ENCODE assay signal across 21 cellular contexts in genomic region chr11:124823512-124824376, GRCh38. TPM values are rescaled to one million over a fixed set of nuclear protein-coding genes. Genes with fewer than 3 reads are reported as not detected.
DNase-seq lines count a peak whose midpoint lies in the region; ATAC-seq and TF ChIP-seq lines count a peak whose summit lies in the region.
"Had no signal": no experiment of that assay in that cellular context is flagged by ENCODE, and none has a peak within 500 bp of the region (broad histone marks: within the 10 kb centered on the region; RNA-seq: fewer than 3 reads in every experiment).

No MANE protein-coding gene starts in this region.

- no peak overlapping the region for H2AK5ac ChIP-seq in trophoblast cell (ENCODE audit: low read length)

- no peaks in the 10 kb centered on the region for H3K9me3 Mint-ChIP-seq in activated CD4-positive, alpha-beta memory T cell treated with anti-CD3 and anti-CD28 coated beads for 36 hours

- no peak overlapping the region for H4K8ac ChIP-seq in trophoblast cell (ENCODE audit: low read depth, low read length)

- POLR2A ChIA-PET in activated CD4-positive, alpha-beta memory T cell treated with anti-CD3 and anti-CD28 coated beads for 36 hours (lab: Charles Lee) = no interaction called here

- CTCF ChIA-PET in activated CD4-positive, alpha-beta memory T cell treated with anti-CD3 and anti-CD28 coated beads for 36 hours (lab: Charles Lee) = no interaction called here

- H4K12ac ChIP-seq in trophoblast cell (ENCODE audit: low read depth, low read length) = no peak overlapping the region

- no peak overlapping the region for H3K4me3 ChIP-seq in hepatocyte
- H3K4me3 ChIP-seq in trophoblast cell (ENCODE audit: low read depth, low read length) = no peak overlapping the region
- H3K4me3 ChIP-seq in body of pancreas = no peak overlapping the region
- no peak overlapping the region for H3K4me3 ChIP-seq in H7 (ENCODE audit: insufficient read depth, low read depth, low read length)
- H3K4me3 ChIP-seq in brain microvascular endothelial cell (ENCODE audit: low read depth, low read length) = no peak overlapping the region
- H3K4me3 ChIP-seq: PC-9, SJCRH30 had no signal

- no peaks in the 10 kb centered on the region for H3K4me1 Mint-ChIP-seq in activated CD4-positive, alpha-beta memory T cell treated with anti-CD3 and anti-CD28 coated beads for 36 hours (ENCODE audit: low read depth)
- H3K4me1 Mint-ChIP-seq: CD14-positive monocyte had no signal

- H3K14ac ChIP-seq in trophoblast cell (ENCODE audit: low read length) = no peak overlapping the region

- intact Hi-C loops in body of pancreas (cut with DNase I) = no loop called here
- intact Hi-C loops in activated CD4-positive, alpha-beta memory T cell treated with anti-CD3 and anti-CD28 coated beads for 36 hours (cut with micrococcal nuclease) = no loop called here

- no peak overlapping the region for H3K27ac Mint-ChIP-seq in activated CD4-positive, alpha-beta memory T cell treated with anti-CD3 and anti-CD28 coated beads for 36 hours
- H3K27ac Mint-ChIP-seq: CD14-positive monocyte had no signal

- H2BK12ac ChIP-seq in trophoblast cell (ENCODE audit: low read length) = no peak overlapping the region

- H3K4me2 ChIP-seq in hepatocyte (peak overlapping the region; percentile 3), trophoblast cell (ENCODE audit: low read length) (no peak overlapping the region)
- H3K4me2 ChIP-seq: KMS-11, PC-9 had no signal

- H3K23ac ChIP-seq in trophoblast cell (ENCODE audit: low read length) = no peak overlapping the region

- H3K27me3 Mint-ChIP-seq in activated CD4-positive, alpha-beta memory T cell treated with anti-CD3 and anti-CD28 coated beads for 36 hours = peaks cover 21% of the 10 kb centered on the region

- no peak overlapping the region for H3K9ac ChIP-seq in trophoblast cell (ENCODE audit: low read length)
- H3K9ac ChIP-seq: KMS-11 had no signal

- H3K27ac ChIP-seq in hepatocyte (peak overlapping the region; percentile 85), trophoblast cell (ENCODE audit: low read depth, low read length) (no peak overlapping the region), body of pancreas (no peak overlapping the region), brain microvascular endothelial cell (no peak overlapping the region)
- H3K27ac ChIP-seq: KMS-11, PC-9, SJCRH30 had no signal

- no peak overlapping the region for H2AFZ ChIP-seq in hepatocyte
- no peak overlapping the region for H2AFZ ChIP-seq in trophoblast cell (ENCODE audit: insufficient read depth, low read length, poor library complexity)
- H2AFZ ChIP-seq: PC-9 had no signal

- H3K79me2 ChIP-seq in hepatocyte (no peaks in the 10 kb centered on the region), trophoblast cell (ENCODE audit: control insufficient read depth, insufficient read depth, low read length, poor library complexity) (no peaks in the 10 kb centered on the region)

- no peak for TF ChIP-seq POLR2A in body of pancreas (IDR thresholded peaks at IDR 0.05)

- peak; percentile 49 for DNase-seq in Caki2 (ENCODE audit: low read depth)
- DNase-seq in HT-29 (ENCODE audit: low spot score) = peak; percentile 54
- DNase-seq in hepatocyte (ENCODE audit: low spot score) = no peak
- peak; percentile 44 to 63 for DNase-seq in trophoblast cell
- DNase-seq in body of pancreas = no peak
- no peak for DNase-seq in H7
- DNase-seq in activated CD4-positive, alpha-beta memory T cell treated with anti-CD3 and anti-CD28 coated beads for 36 hours = no peak
- no peak for DNase-seq in brain microvascular endothelial cell
- DNase-seq: ACHN, AML-193, GOT3, NCI-H1048, NCI-H1436, NCI-H2029 treated with DMSO at 0.1 percent for 48 hours, NCI-H2171, NCI-H446, NCI-H69, PC-9, SJCRH30 had no signal

- no peak overlapping the region for H2BK120ac ChIP-seq in trophoblast cell (ENCODE audit: insufficient read depth, low read length, poor library complexity)

- no peaks in the 10 kb centered on the region for H4K20me1 ChIP-seq in hepatocyte (ENCODE audit: insufficient read depth, poor library complexity, severe bottlenecking)

- H2BK5ac ChIP-seq in trophoblast cell (ENCODE audit: low read depth, low read length, poor library complexity) = no peak overlapping the region

- H3K4ac ChIP-seq in trophoblast cell (ENCODE audit: low read depth, low read length) = no peak overlapping the region

- no peak overlapping the region for H3K18ac ChIP-seq in trophoblast cell (ENCODE audit: low read length)

- H3K4me1 ChIP-seq in hepatocyte (ENCODE audit: insufficient read depth) (no peaks in the 10 kb centered on the region), trophoblast cell (ENCODE audit: control insufficient read depth in 1 of 2, insufficient read depth in 2 of 2, low read length in 2 of 2) (no peaks in the 10 kb centered on the region), body of pancreas (no peaks in the 10 kb centered on the region)
- H3K4me1 ChIP-seq: SJCRH30 had no signal

- H3K9me2 ChIP-seq in hepatocyte (replicated peaks; ENCODE audit: insufficient read depth) = no peaks in the 10 kb centered on the region

- WGBS in hepatocyte (ENCODE audit: low lambda C conversion rate, missing lambda C conversion rate) = 57% methylated on average over 8 of the region's 8 CpGs
- no CpG with 5 or more reads among the region's 8 CpGs for WGBS in trophoblast cell (ENCODE audit: extremely low coverage, insufficient coverage, insufficient read length)
- WGBS in body of pancreas, 2 donors = 52 to 55% methylated on average over 8 of the region's 8 CpGs

- in situ Hi-C loops in Caki2 (cut with HindIII; ENCODE audit: low pct_unique_long_range_greater_than_20kb, low sequenced_read_pairs) = no loop called here
- in situ Hi-C loops in brain microvascular endothelial cell (cut with HindIII; ENCODE audit: low pct_ligation_motif_present, low sequenced_read_pairs) = no loop called here

- ATAC-seq in body of pancreas = no peak

- no peak overlapping the region for H4K91ac ChIP-seq in trophoblast cell (ENCODE audit: low read depth, low read length)

- H3K36me3 ChIP-seq in hepatocyte (replicated peaks; ENCODE audit: insufficient read depth, low read depth) = no peaks in the 10 kb centered on the region
- H3K36me3 ChIP-seq in trophoblast cell (ENCODE audit: control insufficient read depth in 1 of 2, insufficient read depth in 2 of 2, low read length in 2 of 2) = no peaks in the 10 kb centered on the region
- H3K36me3 ChIP-seq in body of pancreas (replicated peaks in 1 of 2; ENCODE audit: insufficient read depth in 1 of 2, low read depth in 2 of 2) = no peaks in the 10 kb centered on the region
- H3K36me3 ChIP-seq in H7 (replicated peaks; ENCODE audit: control insufficient read depth, insufficient read depth, low read length) = no peaks in the 10 kb centered on the region
- H3K36me3 ChIP-seq in brain microvascular endothelial cell (replicated peaks) = no peaks in the 10 kb centered on the region
- H3K36me3 ChIP-seq: SJCRH30 had no signal

- H3K27me3 ChIP-seq in hepatocyte (peaks cover 10% of the 10 kb centered on the region), trophoblast cell (ENCODE audit: insufficient read depth, low read length) (no peaks in the 10 kb centered on the region), body of pancreas (no peaks in the 10 kb centered on the region), H7 (ENCODE audit: control insufficient read depth, insufficient read depth, low read length) (0 out of 2 replicates have a peak, but pooled peaks cover under 1% of the 10 kb centered on the region), brain microvascular endothelial cell (replicated peaks) (peaks cover 2% of the 10 kb centered on the region)
- H3K27me3 ChIP-seq: SJCRH30 had no signal

- no peaks in the 10 kb centered on the region for H3K79me1 ChIP-seq in trophoblast cell (ENCODE audit: low read length)

- no peak overlapping the region for H3K4me3 Mint-ChIP-seq in activated CD4-positive, alpha-beta memory T cell treated with anti-CD3 and anti-CD28 coated beads for 36 hours
- H3K4me3 Mint-ChIP-seq: CD14-positive monocyte had no signal

- no peaks in the 10 kb centered on the region for H3K9me3 ChIP-seq in hepatocyte (ENCODE audit: low read depth)
- H3K9me3 ChIP-seq in trophoblast cell (ENCODE audit: insufficient read depth, low read depth, low read length) = peaks cover 2% of the 10 kb centered on the region
- H3K9me3 ChIP-seq in body of pancreas = no peaks in the 10 kb centered on the region
- H3K9me3 ChIP-seq: SJCRH30 had no signal

- no peaks in the 10 kb centered on the region for H3K36me3 Mint-ChIP-seq in activated CD4-positive, alpha-beta memory T cell treated with anti-CD3 and anti-CD28 coated beads for 36 hours
- H3K36me3 Mint-ChIP-seq: CD14-positive monocyte had no signal

- TF ChIP-seq CTCF in hepatocyte (IDR thresholded peaks at IDR 0.05; ENCODE audit: poor library complexity) = no peak
- no peak for TF ChIP-seq CTCF in body of pancreas (IDR thresholded peaks at IDR 0.05)
- no peak for TF ChIP-seq CTCF in brain microvascular endothelial cell (IDR thresholded peaks at IDR 0.05; ENCODE audit: low read depth, low read length, missing control alignments)

RNA-seq across cellular contexts. Expression of gene MSANTD2, which starts 23.5 kb away (rescaled TPM):
- 7.5 and 13.6 TPM in 2 replicates for total RNA-seq in Caki2 (2014; rRNA removed; shearing (Covaris generic); ENCODE audit: low replicate concordance)
- total RNA-seq in HT-29 (2014; rRNA removed; shearing (Covaris generic)) = 24.2 and 27.5 TPM in 2 replicates
- total RNA-seq in hepatocyte (14.9 and 18.3 TPM in 2 replicates), body of pancreas (10 to 100 TPM; 13.0 to 23.7 TPM)
- polyA plus RNA-seq in hepatocyte = 10.8 and 11.2 TPM in 2 replicates
- polyA plus RNA-seq in trophoblast cell (2013) = 8.2 and 8.7 TPM in 2 replicates
- total RNA-seq in H7 (2014; rRNA removed; shearing (Covaris generic)) = 10.3 and 18.3 TPM in 2 replicates
- 1 to 10 TPM; 6.1 to 6.4 TPM for total RNA-seq in activated CD4-positive, alpha-beta memory T cell treated with anti-CD3 and anti-CD28 coated beads for 36 hours

RNA-seq across cellular contexts. Expression of gene ROBO3, which starts 41.5 kb away (rescaled TPM):
- 14.7 and 15.2 TPM in 2 replicates for total RNA-seq in Caki2 (2014; rRNA removed; shearing (Covaris generic); ENCODE audit: low replicate concordance)
- 3.8 and 5.5 TPM in 2 replicates for total RNA-seq in HT-29 (2014; rRNA removed; shearing (Covaris generic))
- 3.7 and 5.0 TPM in 2 replicates for total RNA-seq in hepatocyte
- 10.4 and 11.0 TPM in 2 replicates for polyA plus RNA-seq in hepatocyte
- 3.2 TPM in 2 replicates for polyA plus RNA-seq in trophoblast cell (2013)
- 1 to 10 TPM; 1.3 to 9.9 TPM for total RNA-seq in body of pancreas
- 26.1 and 31.0 TPM in 2 replicates for total RNA-seq in H7 (2014; rRNA removed; shearing (Covaris generic))
- 10 to 100 TPM in 1 of 2 experiments, 1 to 10 TPM in 1; 9.0 to 10.4 TPM for total RNA-seq in activated CD4-positive, alpha-beta memory T cell treated with anti-CD3 and anti-CD28 coated beads for 36 hours

Comparison
In these comparisons a context has a peak if more than half of its experiments do, and no peak if none do; other contexts are left out.
1. DNase-seq: peak in Caki2 (single experiment), HT-29 (single experiment) and trophoblast cell (2 of 2); none in hepatocyte (single experiment), body of pancreas (0 of 4), H7 (single experiment), activated CD4-positive, alpha-beta memory T cell treated with anti-CD3 and anti-CD28 coated beads for 36 hours (single experiment) and brain microvascular endothelial cell (single experiment).